In genomic region chr10:77603529-77603927, GRCh38 we compare ENCODE assay signal across 9 cellular contexts. TPM values are rescaled to one million over a fixed set of nuclear protein-coding genes. Genes with fewer than 3 reads are reported as not detected.
DNase-seq lines count a peak whose midpoint lies in the region; ATAC-seq and TF ChIP-seq lines count a peak whose summit lies in the region.
"Had no signal": no experiment of that assay in that cellular context is flagged by ENCODE, and none has a peak within 500 bp of the region (broad histone marks: within the 10 kb centered on the region; RNA-seq: fewer than 3 reads in every experiment).

No MANE protein-coding gene starts in this region.

- no CpG with 5 or more reads among the region's 2 CpGs for WGBS in trophoblast cell (ENCODE audit: extremely low coverage, insufficient coverage, insufficient read length)

- H3K9me3 ChIP-seq in BLaER1 (no peaks in the 10 kb centered on the region), trophoblast cell (ENCODE audit: insufficient read depth, low read depth, low read length) (no peaks in the 10 kb centered on the region)
- H3K9me3 ChIP-seq: SJSA1 had no signal

- H2BK120ac ChIP-seq in trophoblast cell (ENCODE audit: insufficient read depth, low read length, poor library complexity), result no peak overlapping the region

- H2AK5ac ChIP-seq in trophoblast cell (ENCODE audit: low read length), result no peak overlapping the region

- H3K9ac ChIP-seq in BLaER1 (peak overlapping the region; percentile 62), trophoblast cell (ENCODE audit: low read length) (no peak overlapping the region)

- no peaks in the 10 kb centered on the region for H3K36me3 Mint-ChIP-seq in T-helper 2 cell treated with Interferon-gamma antibody and Interleukin-4, amounts not matched to agents 5 μg/mL and 100 μg/mL, for 36 hours (ENCODE audit: low read depth)
- H3K36me3 Mint-ChIP-seq in CD14-positive monocyte, result no peaks in the 10 kb centered on the region

- peaks cover 6% of the 10 kb centered on the region for H3K79me1 ChIP-seq in trophoblast cell (ENCODE audit: low read length)

- no peak overlapping the region for H2AFZ ChIP-seq in trophoblast cell (ENCODE audit: insufficient read depth, low read length, poor library complexity)

- H3K79me2 ChIP-seq in trophoblast cell (ENCODE audit: control insufficient read depth, insufficient read depth, low read length, poor library complexity), result peaks cover 6% of the 10 kb centered on the region

- no peak overlapping the region for H3K4ac ChIP-seq in trophoblast cell (ENCODE audit: low read depth, low read length)

- H4K12ac ChIP-seq in trophoblast cell (ENCODE audit: low read depth, low read length), result no peak overlapping the region

- H3K4me3 ChIP-seq in BLaER1 (peak overlapping the region; percentile 54; the same call in 1 of the 2 replicates), trophoblast cell (ENCODE audit: low read depth, low read length) (no peak overlapping the region)
- H3K4me3 ChIP-seq: SJSA1 had no signal

- peak; percentile 55 for ATAC-seq in GM21381 (IDR thresholded peaks at IDR 0.05; ENCODE audit: unreplicated experiment)
- no peak for ATAC-seq in HG03457 (IDR thresholded peaks at IDR 0.05; ENCODE audit: unreplicated experiment)

- H3K4me1 ChIP-seq in BLaER1 (peaks cover 89% of the 10 kb centered on the region), trophoblast cell (ENCODE audit: control insufficient read depth in 1 of 2, insufficient read depth in 2 of 2, low read length in 2 of 2) (peaks cover 52 to 54% of the 10 kb centered on the region in 2 experiments)

- no peak overlapping the region for H3K23ac ChIP-seq in trophoblast cell (ENCODE audit: low read length)

- H4K8ac ChIP-seq in trophoblast cell (ENCODE audit: low read depth, low read length), result no peak overlapping the region

- no peaks in the 10 kb centered on the region for H3K36me3 ChIP-seq in BLaER1
- H3K36me3 ChIP-seq in trophoblast cell (ENCODE audit: control insufficient read depth in 1 of 2, insufficient read depth in 2 of 2, low read length in 2 of 2), result peaks cover 0 to 3% of the 10 kb centered on the region in 2 experiments
- H3K36me3 ChIP-seq: SJSA1 had no signal

- H3K18ac ChIP-seq in trophoblast cell (ENCODE audit: low read length), result no peak overlapping the region

- no peaks in the 10 kb centered on the region for H3K27me3 Mint-ChIP-seq in T-helper 2 cell treated with Interferon-gamma antibody and Interleukin-4, amounts not matched to agents 5 μg/mL and 100 μg/mL, for 36 hours (ENCODE audit: low read depth)
- peaks cover 5 to 10% (median 6%) of the 10 kb centered on the region in 3 donors for H3K27me3 Mint-ChIP-seq in CD14-positive monocyte (ENCODE audit: low read depth in 3 of 3)

- H3K14ac ChIP-seq in trophoblast cell (ENCODE audit: low read length), result no peak overlapping the region

- no peak overlapping the region for H2BK12ac ChIP-seq in trophoblast cell (ENCODE audit: low read length)

- H3K27ac Mint-ChIP-seq in T-helper 2 cell treated with Interferon-gamma antibody and Interleukin-4, amounts not matched to agents 5 μg/mL and 100 μg/mL, for 36 hours, result no peak overlapping the region
- H3K27ac Mint-ChIP-seq in CD14-positive monocyte, result no peak overlapping the region

- H3K27ac ChIP-seq in BLaER1 (peak overlapping the region; percentile 76), trophoblast cell (ENCODE audit: low read depth, low read length) (no peak overlapping the region)
- H3K27ac ChIP-seq: SJSA1 had no signal

- intact Hi-C loops in CD14-positive monocyte (cut with micrococcal nuclease), result no loop called here

- H3K4me3 Mint-ChIP-seq in T-helper 2 cell treated with Interferon-gamma antibody and Interleukin-4, amounts not matched to agents 5 μg/mL and 100 μg/mL, for 36 hours, result no peak overlapping the region
- no peak overlapping the region for H3K4me3 Mint-ChIP-seq in CD14-positive monocyte

- peaks cover 6% of the 10 kb centered on the region for H3K4me1 Mint-ChIP-seq in T-helper 2 cell treated with Interferon-gamma antibody and Interleukin-4, amounts not matched to agents 5 μg/mL and 100 μg/mL, for 36 hours (ENCODE audit: low read depth)
- peaks cover 24% of the 10 kb centered on the region for H3K4me1 Mint-ChIP-seq in CD14-positive monocyte

- no peaks in the 10 kb centered on the region for H4K20me1 ChIP-seq in BLaER1

- no peak overlapping the region for H2BK5ac ChIP-seq in trophoblast cell (ENCODE audit: low read depth, low read length, poor library complexity)

- no peak overlapping the region for H4K91ac ChIP-seq in trophoblast cell (ENCODE audit: low read depth, low read length)

- no peaks in the 10 kb centered on the region for H3K9me3 Mint-ChIP-seq in T-helper 2 cell treated with Interferon-gamma antibody and Interleukin-4, amounts not matched to agents 5 μg/mL and 100 μg/mL, for 36 hours
- H3K9me3 Mint-ChIP-seq in CD14-positive monocyte, result no peaks in the 10 kb centered on the region

- no peaks in the 10 kb centered on the region for H3K27me3 ChIP-seq in BLaER1
- no peaks in the 10 kb centered on the region for H3K27me3 ChIP-seq in trophoblast cell (ENCODE audit: insufficient read depth, low read length)
- H3K27me3 ChIP-seq: SJSA1 had no signal

- TF ChIP-seq CTCF in CD14-positive monocyte (IDR thresholded peaks at IDR 0.05), result no peak

- peak; percentile 82 for DNase-seq in NCI-H69 (lab: John Stamatoyannopoulos, UW)
- DNase-seq in islet precursor cell, result peak; percentile 69
- no peak for DNase-seq in T-helper 2 cell treated with Interferon-gamma antibody and Interleukin-4, amounts not matched to agents 5 μg/mL and 100 μg/mL, for 36 hours (ENCODE audit: low spot score)
- no peak for DNase-seq in trophoblast cell
- no peak for DNase-seq in CD14-positive monocyte (ENCODE audit: low spot score)

- peak overlapping the region; percentile 97 for H3K4me2 ChIP-seq in BLaER1
- no peak overlapping the region for H3K4me2 ChIP-seq in trophoblast cell (ENCODE audit: low read length)

RNA-seq across cellular contexts. Expression of gene KCNMA1, which starts 34.1 kb away (rescaled TPM):
- polyA plus RNA-seq in trophoblast cell (2013), result 130 and 138 TPM in 2 replicates
- 1 to 10 TPM in 1 of 2 donors, not detected in 1; 1.0 TPM for polyA plus RNA-seq in CD14-positive monocyte

Comparison
In these comparisons a context has a peak if more than half of its experiments do, and no peak if none do; other contexts are left out.
1. DNase-seq: peak in NCI-H69 (single experiment) and islet precursor cell (single experiment); none in T-helper 2 cell treated with Interferon-gamma antibody and Interleukin-4, amounts not matched to agents 5 μg/mL and 100 μg/mL, for 36 hours (single experiment), trophoblast cell (0 of 2) and CD14-positive monocyte (single experiment).